ENCODE assay signal across 21 cellular contexts in the genomic region with DNA sequence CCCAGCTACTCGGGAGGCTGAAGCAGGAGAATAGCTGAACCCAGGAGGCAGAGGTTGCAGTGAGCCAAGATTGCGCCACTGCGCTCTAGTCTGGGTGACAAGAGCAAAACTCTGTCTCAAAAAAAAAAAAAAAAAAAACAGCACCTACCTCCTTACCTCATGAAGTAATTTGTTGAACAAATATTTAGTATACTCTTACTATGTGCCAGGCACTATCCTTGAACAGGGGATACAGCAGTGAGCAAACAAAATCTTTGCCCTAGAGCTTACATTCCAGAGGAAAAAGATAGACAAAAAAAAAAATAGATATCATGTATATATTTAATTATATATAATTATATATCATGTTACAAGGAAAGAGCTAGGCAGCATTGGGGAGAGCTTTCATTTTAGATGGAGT.
"Had no signal": no experiment of that assay in that cellular context is flagged by ENCODE, and none has a peak within 500 bp of the region (broad histone marks: within the 10 kb centered on the region; RNA-seq: fewer than 3 reads in every experiment).

No MANE protein-coding gene starts in this region.

- H3K4me3 ChIP-seq: lung, suprapubic skin had no signal

- H3K9me3 ChIP-seq: suprapubic skin had no signal

- H3K27ac Mint-ChIP-seq: activated CD4-positive, alpha-beta T cell treated with anti-CD3 and anti-CD28 coated beads for 36 hours; activated naive CD8-positive, alpha-beta T cell; endodermal cell; mesothelial cell of epicardium; progenitor cell of endocrine pancreas; stimulated activated naive CD8-positive, alpha-beta T cell treated with anti-CD3 and anti-CD28 coated beads, Interleukin-15, Interleukin-2, amounts not matched to agents 100 ng/mL and 50 ng/mL, for 24 hours had no signal

- ATAC-seq: activated CD4-positive, alpha-beta T cell treated with anti-CD3 and anti-CD28 coated beads for 36 hours; foreskin keratinocyte; left lobe of liver had no signal

- H3K4me1 ChIP-seq: foreskin keratinocyte had no signal

- H3K27me3 Mint-ChIP-seq: activated CD4-positive, alpha-beta T cell treated with anti-CD3 and anti-CD28 coated beads for 36 hours; activated naive CD8-positive, alpha-beta T cell; progenitor cell of endocrine pancreas; stimulated activated naive CD8-positive, alpha-beta T cell treated with anti-CD3 and anti-CD28 coated beads, Interleukin-15, Interleukin-2, amounts not matched to agents 100 ng/mL and 50 ng/mL, for 24 hours had no signal

- FAIRE-seq: kidney had no signal

- H3K36me3 Mint-ChIP-seq: activated naive CD8-positive, alpha-beta T cell; mesothelial cell of epicardium had no signal

- H3K27me3 ChIP-seq: foreskin keratinocyte, suprapubic skin had no signal

- H3K9me3 Mint-ChIP-seq: endodermal cell; mesothelial cell of epicardium; neural crest cell; stimulated activated naive CD8-positive, alpha-beta T cell treated with anti-CD3 and anti-CD28 coated beads, Interleukin-15, Interleukin-2, amounts not matched to agents 100 ng/mL and 50 ng/mL, for 24 hours had no signal

- H3K36me3 ChIP-seq: suprapubic skin, WERI-Rb-1 had no signal

- H3K27ac ChIP-seq: epithelial cell of prostate, foreskin keratinocyte, suprapubic skin, WERI-Rb-1 had no signal

- DNase-seq: activated CD4-positive, alpha-beta T cell treated with anti-CD3 and anti-CD28 coated beads for 36 hours; activated CD4-positive, alpha-beta T cell treated with anti-CD3 and anti-CD28 coated beads, Interleukin-2, amount 50 U/mL, for 48 hours; endodermal cell; foreskin keratinocyte; glutamatergic neuron; hypothalamus; kidney; stimulated activated CD4-positive, alpha-beta T cell treated with anti-CD3 and anti-CD28 coated beads, Interleukin-12 subunit alpha, Interleukin-12 subunit beta, amount 100 ng/mL, for 4 hours; stimulated activated CD4-positive, alpha-beta T cell treated with anti-CD3 and anti-CD28 coated beads, Interleukin-1b, Interleukin-23, amount 100 ng/mL, for 48 hours; T-helper 2 cell; trophoblast cell; WERI-Rb-1 had no signal

- H3K4me3 Mint-ChIP-seq: activated CD4-positive, alpha-beta T cell treated with anti-CD3 and anti-CD28 coated beads for 36 hours; activated naive CD8-positive, alpha-beta T cell; endodermal cell; mesothelial cell of epicardium; neural crest cell had no signal
